Comparison of ENCODE assay signal across 8 cellular contexts in genomic region chr4:184825394-184826314, GRCh38. TPM values are rescaled to one million over a fixed set of nuclear protein-coding genes. Genes with fewer than 3 reads are reported as not detected.
DNase-seq lines count a peak whose midpoint lies in the region; ATAC-seq and TF ChIP-seq lines count a peak whose summit lies in the region.

ACSL1 (minus strand) TSS chr4:184825968; CDS start chr4:184803514, 22,454 bp downstream.

- H3K9me3 ChIP-seq in right cardiac atrium (ENCODE audit: control insufficient read depth, low read length) (no peaks in the 10 kb centered on the region), vagina (no peaks in the 10 kb centered on the region)

- peak within 1 kb of the TSS; percentile 95 for H3K4me3 Mint-ChIP-seq in T-helper 1 cell treated with Interleukin-12 subunit alpha and Interleukin-12 subunit beta and Interleukin-4 antibody, amounts not matched to agents 30 μg/mL and 1 μg/mL, for 36 hours

- H3K27ac Mint-ChIP-seq in T-helper 1 cell treated with Interleukin-12 subunit alpha and Interleukin-12 subunit beta and Interleukin-4 antibody, amounts not matched to agents 30 μg/mL and 1 μg/mL, for 36 hours = peak within 1 kb of the TSS; percentile 93

- DNase-seq in GM03348 (ENCODE audit: low spot score) (peak; percentile 98), LHCN-M2 (ENCODE audit: low read depth) (peak; percentile 67), amniotic epithelial cell (ENCODE audit: low read depth) (peak; percentile 53), right cardiac atrium (peak; percentile 89 to 95 (median 94)), vagina (ENCODE audit: extremely low spot score in 2 of 2) (no peak)

- peaks cover 36% of the 10 kb centered on the region for H3K4me1 Mint-ChIP-seq in T-helper 1 cell treated with Interleukin-12 subunit alpha and Interleukin-12 subunit beta and Interleukin-4 antibody, amounts not matched to agents 30 μg/mL and 1 μg/mL, for 36 hours (ENCODE audit: low read depth)

- H3K27me3 Mint-ChIP-seq in T-helper 1 cell treated with Interleukin-12 subunit alpha and Interleukin-12 subunit beta and Interleukin-4 antibody, amounts not matched to agents 30 μg/mL and 1 μg/mL, for 36 hours (ENCODE audit: low read depth) = peaks cover 5% of the 10 kb centered on the region

- TF ChIP-seq POLR2A in vagina (IDR thresholded peaks at IDR 0.05) = peak in 1 of 2 donors; percentile 76

- no peaks in the 10 kb centered on the region for H3K9me3 Mint-ChIP-seq in T-helper 1 cell treated with Interleukin-12 subunit alpha and Interleukin-12 subunit beta and Interleukin-4 antibody, amounts not matched to agents 30 μg/mL and 1 μg/mL, for 36 hours

- H3K36me3 Mint-ChIP-seq in T-helper 1 cell treated with Interleukin-12 subunit alpha and Interleukin-12 subunit beta and Interleukin-4 antibody, amounts not matched to agents 30 μg/mL and 1 μg/mL, for 36 hours (ENCODE audit: low read depth) = peaks cover 10% of the 10 kb centered on the region

- ATAC-seq in GM21825 (IDR thresholded peaks at IDR 0.05; ENCODE audit: unreplicated experiment) (peak; percentile 58), right cardiac atrium (peak; percentile 88 to 92)

- H3K36me3 ChIP-seq in rectal smooth muscle tissue (ENCODE audit: control insufficient read depth, insufficient read depth, low read length) = no peaks in the 10 kb centered on the region
- H3K36me3 ChIP-seq in vagina = no peaks in the 10 kb centered on the region

- H3K27ac ChIP-seq in right cardiac atrium (ENCODE audit: low read length) (peak within 1 kb of the TSS; percentile 83), rectal smooth muscle tissue (ENCODE audit: low read depth, low read length) (peak within 1 kb of the TSS; percentile 59), vagina (peak within 1 kb of the TSS; percentile 76)

- no peak within 1 kb of the TSS for H3K9ac ChIP-seq in rectal smooth muscle tissue (ENCODE audit: low read length)

- under 1% methylated on average over 138 of the region's 139 CpGs for WGBS in right cardiac atrium

- H3K4me3 ChIP-seq in right cardiac atrium (ENCODE audit: low read length) = peak within 1 kb of the TSS; percentile 75
- peak within 1 kb of the TSS; percentile 79 for H3K4me3 ChIP-seq in rectal smooth muscle tissue (ENCODE audit: low read length)
- H3K4me3 ChIP-seq in vagina = peak within 1 kb of the TSS; percentile 61 to 95

- H3K27me3 ChIP-seq in right cardiac atrium (ENCODE audit: control insufficient read depth, insufficient read depth) = no peaks in the 10 kb centered on the region
- no peaks in the 10 kb centered on the region for H3K27me3 ChIP-seq in rectal smooth muscle tissue (ENCODE audit: control insufficient read depth, insufficient read depth, low read length)
- H3K27me3 ChIP-seq in vagina = no peaks in the 10 kb centered on the region

- H3K4me1 ChIP-seq in right cardiac atrium (ENCODE audit: control insufficient read depth, insufficient read depth, low read length) (peaks cover 2% of the 10 kb centered on the region), rectal smooth muscle tissue (ENCODE audit: control insufficient read depth, insufficient read depth, low read length) (peaks cover 2% of the 10 kb centered on the region), vagina (peaks cover 40% of the 10 kb centered on the region)

- TF ChIP-seq CTCF in vagina (IDR thresholded peaks at IDR 0.05) = no peak

- intact Hi-C loops in right cardiac atrium (cut with DNase I) = loop anchor here in 1 of 4 donors (10.0 kb wide), 1 partner anchor 81 kb away; no protein-coding TSS in a partner anchor
- intact Hi-C loops in vagina (cut with DNase I) = loop anchor here (5.0 kb wide), 1 partner anchor 78 kb away; no protein-coding TSS in a partner anchor

RNA-seq across cellular contexts. Expression of gene ACSL1, which starts in this region (rescaled TPM):
- 83.0 and 115 TPM in 2 replicates for total RNA-seq in LHCN-M2 (2014; rRNA removed)
- 27.4 TPM for polyA plus RNA-seq in LHCN-M2 (2012)
- 100 to 1,000 TPM in 2 of 4 donors, 10 to 100 TPM in 2; 94.6 to 149 (median 106) TPM for total RNA-seq in right cardiac atrium
- polyA plus RNA-seq in right cardiac atrium = 129 TPM
- 106 TPM for total RNA-seq in vagina

Comparison
In these comparisons a context has a peak if more than half of its experiments do, and no peak if none do; other contexts are left out.
1. DNase-seq: peak in GM03348 (single experiment), LHCN-M2 (single experiment), amniotic epithelial cell (single experiment) and right cardiac atrium (3 of 3); none in vagina (0 of 2).
2. Peak in every context shown above with its lines, with median percentiles within 50 percentile points of each other: H3K27ac ChIP-seq and H3K4me3 ChIP-seq.